In the genomic region with DNA sequence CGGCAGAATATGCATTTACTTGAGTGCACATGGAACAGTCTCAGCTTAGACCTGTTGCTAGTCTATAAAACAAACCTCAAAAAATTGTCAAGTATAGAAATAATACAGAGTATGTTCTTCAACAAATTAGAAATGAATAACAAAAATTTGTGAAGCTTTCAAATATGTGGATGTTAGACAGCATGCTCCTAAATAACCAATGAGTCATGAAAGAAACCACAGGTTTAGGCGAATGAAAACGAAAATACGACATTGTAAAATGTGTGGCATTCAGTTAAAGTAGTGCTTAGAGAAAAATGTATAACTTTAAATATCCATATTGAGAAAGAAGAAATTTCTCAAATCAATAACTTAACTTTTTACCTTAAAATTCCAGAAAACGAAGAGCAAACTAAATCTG, we compare ENCODE assay signal across 28 cellular contexts.
"Had no signal": no experiment of that assay in that cellular context is flagged by ENCODE, and none has a peak within 500 bp of the region (broad histone marks: within the 10 kb centered on the region; RNA-seq: fewer than 3 reads in every experiment).

No MANE protein-coding gene starts in this region.

- H3K27ac ChIP-seq: lower lobe of right lung, neutrophil, parathyroid adenoma, psoas muscle, right atrium auricular region, right lobe of liver, stomach, testis, thyroid gland, transverse colon, upper lobe of left lung, vagina had no signal

- DNase-seq: hippocampal formation; kidney glomerular epithelial cell; left cardiac atrium; lower lobe of right lung; mammary epithelial cell; mesenchymal stem cell; naive thymus-derived CD8-positive, alpha-beta T cell; occipital lobe; psoas muscle; right lobe of liver; stimulated activated CD4-positive, alpha-beta T cell treated with anti-CD3 and anti-CD28 coated beads, Interleukin-12 subunit alpha, Interleukin-12 subunit beta, amount 100 ng/mL, for 4 hours; stimulated activated CD4-positive, alpha-beta T cell treated with anti-CD3 and anti-CD28 coated beads, Interleukin-15, amount 100 ng/mL, for 24 hours; stimulated activated CD4-positive, alpha-beta T cell treated with anti-CD3 and anti-CD28 coated beads, Interleukin-2, amount 100 ng/mL, for 24 hours; stimulated activated CD4-positive, alpha-beta T cell treated with anti-CD3 and anti-CD28 coated beads, Interleukin-4, amount 100 ng/mL, for 1 hour; stimulated activated naive B cell treated with anti-CD40 and anti-IgM and Interleukin-4, amounts not matched to agents 10 μg/mL and 1 μg/mL and 100 μg/mL, for 72 hours; stimulated activated naive CD8-positive, alpha-beta T cell treated with anti-CD3 and anti-CD28 coated beads, Interleukin-15, Interleukin-2, amounts not matched to agents 100 U/mL and 50 U/mL, for 24 hours; stomach; testis; thyroid gland; transverse colon; upper lobe of left lung had no signal

- H3K9ac ChIP-seq: parathyroid adenoma had no signal

- H3K27me3 Mint-ChIP-seq: naive thymus-derived CD8-positive, alpha-beta T cell; stimulated activated naive B cell treated with anti-CD40 and anti-IgM and Interleukin-4, amounts not matched to agents 10 μg/mL and 1 μg/mL and 100 μg/mL, for 72 hours had no signal

- H3K9me3 ChIP-seq: lower lobe of right lung, neutrophil, psoas muscle, right atrium auricular region, right lobe of liver, testis, thyroid gland, transverse colon, vagina had no signal

- H3K36me3 ChIP-seq: lower lobe of right lung, neutrophil, right atrium auricular region, right lobe of liver, stomach, thyroid gland, transverse colon, upper lobe of left lung, vagina had no signal

- H3K4me1 Mint-ChIP-seq: naive thymus-derived CD8-positive, alpha-beta T cell; nephron; neural crest cell; stimulated activated naive B cell treated with anti-CD40 and anti-IgM and Interleukin-4, amounts not matched to agents 10 μg/mL and 1 μg/mL and 100 μg/mL, for 72 hours had no signal

- H3K4me3 Mint-ChIP-seq: naive thymus-derived CD8-positive, alpha-beta T cell; nephron; neural crest cell; stimulated activated naive B cell treated with anti-CD40 and anti-IgM and Interleukin-4, amounts not matched to agents 10 μg/mL and 1 μg/mL and 100 μg/mL, for 72 hours had no signal

- H3K36me3 Mint-ChIP-seq: naive thymus-derived CD8-positive, alpha-beta T cell; stimulated activated naive B cell treated with anti-CD40 and anti-IgM and Interleukin-4, amounts not matched to agents 10 μg/mL and 1 μg/mL and 100 μg/mL, for 72 hours had no signal

- H3K4me3 ChIP-seq: lower lobe of right lung, psoas muscle, right atrium auricular region, right lobe of liver, stomach, testis, thyroid gland, transverse colon, upper lobe of left lung, vagina had no signal

- H3K27ac Mint-ChIP-seq: naive thymus-derived CD8-positive, alpha-beta T cell; nephron; stimulated activated naive B cell treated with anti-CD40 and anti-IgM and Interleukin-4, amounts not matched to agents 10 μg/mL and 1 μg/mL and 100 μg/mL, for 72 hours had no signal

- H3K4me1 ChIP-seq: lower lobe of right lung, parathyroid adenoma, psoas muscle, right atrium auricular region, right lobe of liver, stomach, testis, thyroid gland, transverse colon, upper lobe of left lung, vagina had no signal

- ATAC-seq: left cardiac atrium; left lobe of liver; lower lobe of right lung; naive thymus-derived CD8-positive, alpha-beta T cell; psoas muscle; right lobe of liver; stimulated activated naive B cell treated with anti-CD40 and anti-IgM and Interleukin-4, amounts not matched to agents 10 μg/mL and 1 μg/mL and 100 μg/mL, for 72 hours; stimulated activated naive CD8-positive, alpha-beta T cell treated with anti-CD3 and anti-CD28 coated beads, Interleukin-15, Interleukin-2, amounts not matched to agents 100 U/mL and 50 U/mL, for 24 hours had no signal

- H3K27me3 ChIP-seq: neutrophil, right atrium auricular region, right lobe of liver, stomach, testis, thyroid gland, transverse colon, upper lobe of left lung, vagina had no signal
